ENCODE assay signal across 8 cellular contexts in genomic region chr15:64461577-64462162, GRCh38. TPM values are rescaled to one million over a fixed set of nuclear protein-coding genes. Genes with fewer than 3 reads are reported as not detected.
DNase-seq lines count a peak whose midpoint lies in the region; ATAC-seq and TF ChIP-seq lines count a peak whose summit lies in the region.

No MANE protein-coding gene starts in this region.

- no peak for TF ChIP-seq POLR2A in esophagus squamous epithelium (IDR thresholded peaks at IDR 0.05)
- TF ChIP-seq POLR2A in thyroid gland (IDR thresholded peaks at IDR 0.05): no peak

- H3K9ac ChIP-seq in KMS-11: peak overlapping the region; percentile 69; the same call in 1 of the 2 replicates

- CTCF ChIA-PET in activated CD8-positive, alpha-beta T cell treated with anti-CD3 and anti-CD28 coated beads, Interleukin-2, amount 10 ng/mL, durations not matched to agents 7 days and 5 days (lab: Charles Lee): interaction anchor here (1.1 to 1.6 kb wide), 3 partner anchors 14 to 167 kb away, joined by 3 to 5 read pairs (median 3); no protein-coding TSS in a partner anchor

- H3K9me3 ChIP-seq in esophagus squamous epithelium (no peaks in the 10 kb centered on the region), thyroid gland (no peaks in the 10 kb centered on the region)

- peak overlapping the region; percentile 41 for H3K4me3 ChIP-seq in KMS-11 (IDR thresholded peaks at IDR 0.05; ENCODE audit: insufficient read depth, low read depth, low read length)
- H3K4me3 ChIP-seq in esophagus squamous epithelium: peak overlapping the region; percentile 70 to 97 (median 89)
- H3K4me3 ChIP-seq in thyroid gland (replicated peaks in 1 of 3): peak overlapping the region in 2 of 3 donors; percentile 13 to 82

- H3K9me3 Mint-ChIP-seq in activated CD8-positive, alpha-beta T cell treated with anti-CD3 and anti-CD28 coated beads, Interleukin-2, amount 10 ng/mL, durations not matched to agents 7 days and 5 days (ENCODE audit: insufficient read depth): no peaks in the 10 kb centered on the region
- H3K9me3 Mint-ChIP-seq in natural killer cell: no peaks in the 10 kb centered on the region

- H3K27me3 Mint-ChIP-seq in activated CD8-positive, alpha-beta T cell treated with anti-CD3 and anti-CD28 coated beads, Interleukin-2, amount 10 ng/mL, durations not matched to agents 7 days and 5 days (ENCODE audit: low read depth): no peaks in the 10 kb centered on the region
- no peaks in the 10 kb centered on the region for H3K27me3 Mint-ChIP-seq in natural killer cell (ENCODE audit: low read depth in 2 of 2)

- peaks cover 74% of the 10 kb centered on the region for H3K4me1 ChIP-seq in KMS-11 (ENCODE audit: low read depth, poor library complexity, severe bottlenecking)
- H3K4me1 ChIP-seq in esophagus squamous epithelium: peaks cover 25 to 90% (median 40%) of the 10 kb centered on the region in 3 donors
- H3K4me1 ChIP-seq in thyroid gland: peaks cover 31 to 63% of the 10 kb centered on the region in 2 donors

- H3K27ac ChIP-seq in KMS-11: peak overlapping the region; percentile 75
- H3K27ac ChIP-seq in esophagus squamous epithelium: peak overlapping the region; percentile 90 to 97 (median 94)
- peak overlapping the region; percentile 74 to 89 (median 85) for H3K27ac ChIP-seq in thyroid gland

- peaks cover 24% of the 10 kb centered on the region for H3K36me3 Mint-ChIP-seq in activated CD8-positive, alpha-beta T cell treated with anti-CD3 and anti-CD28 coated beads, Interleukin-2, amount 10 ng/mL, durations not matched to agents 7 days and 5 days (ENCODE audit: low read depth)
- no peaks in the 10 kb centered on the region for H3K36me3 Mint-ChIP-seq in natural killer cell

- peak; percentile 71 for ATAC-seq in activated CD8-positive, alpha-beta T cell treated with anti-CD3 and anti-CD28 coated beads, Interleukin-2, amount 10 ng/mL, durations not matched to agents 7 days and 5 days
- ATAC-seq in natural killer cell (peak; percentile 32 to 42 (median 39)), GM18520 (IDR thresholded peaks at IDR 0.05; ENCODE audit: unreplicated experiment) (no peak), HG02884 (IDR thresholded peaks at IDR 0.05; ENCODE audit: unreplicated experiment) (no peak)

- POLR2A ChIA-PET in activated CD8-positive, alpha-beta T cell treated with anti-CD3 and anti-CD28 coated beads, Interleukin-2, amount 10 ng/mL, durations not matched to agents 7 days and 5 days (lab: Charles Lee): interaction anchor here (1.2 to 3.0 kb wide), 3 partner anchors 31 to 46 kb away, joined by 3 to 22 read pairs (median 6); no protein-coding TSS in a partner anchor

- H3K36me3 ChIP-seq in KMS-11 (ENCODE audit: insufficient read depth): no peaks in the 10 kb centered on the region
- peaks cover 0 to 16% (median 0%) of the 10 kb centered on the region in 3 donors for H3K36me3 ChIP-seq in esophagus squamous epithelium
- no peaks in the 10 kb centered on the region for H3K36me3 ChIP-seq in thyroid gland

- intact Hi-C loops in esophagus squamous epithelium (cut with DNase I) (no loop called here), natural killer cell (cut with micrococcal nuclease) (loop anchor here (2.0 to 10.0 kb wide), 4 partner anchors 31 to 191 kb away; partner anchors contain the start of genes PCLAF and TRIP4), thyroid gland (cut with DNase I) (no loop called here)

- H2AFZ ChIP-seq in KMS-11 (ENCODE audit: low read depth): peak overlapping the region; percentile 7; the same call in 1 of the 2 replicates

- peaks cover 62% of the 10 kb centered on the region for H3K4me1 Mint-ChIP-seq in activated CD8-positive, alpha-beta T cell treated with anti-CD3 and anti-CD28 coated beads, Interleukin-2, amount 10 ng/mL, durations not matched to agents 7 days and 5 days (ENCODE audit: low read depth)
- peaks cover 49 to 54% of the 10 kb centered on the region in 2 donors for H3K4me1 Mint-ChIP-seq in natural killer cell

- peaks cover 55% of the 10 kb centered on the region for H3K79me2 ChIP-seq in KMS-11 (ENCODE audit: insufficient read depth, low read depth)

- H3K4me3 Mint-ChIP-seq in activated CD8-positive, alpha-beta T cell treated with anti-CD3 and anti-CD28 coated beads, Interleukin-2, amount 10 ng/mL, durations not matched to agents 7 days and 5 days: peak overlapping the region; percentile 81
- peak overlapping the region; percentile 88 for H3K4me3 Mint-ChIP-seq in natural killer cell

- WGBS in esophagus squamous epithelium, 2 donors: 5 to 17% methylated on average over 5 to 6 of the region's 7 CpGs
- 4 to 10% methylated on average over 7 of the region's 7 CpGs for WGBS in thyroid gland, 2 donors

- no peaks in the 10 kb centered on the region for H3K27me3 ChIP-seq in KMS-11 (ENCODE audit: insufficient read depth, low read depth)
- H3K27me3 ChIP-seq in esophagus squamous epithelium: no peaks in the 10 kb centered on the region
- no peaks in the 10 kb centered on the region for H3K27me3 ChIP-seq in thyroid gland

- H4K20me1 ChIP-seq in KMS-11 (ENCODE audit: insufficient read depth): no peaks in the 10 kb centered on the region

- peak overlapping the region; percentile 85 for H3K27ac Mint-ChIP-seq in activated CD8-positive, alpha-beta T cell treated with anti-CD3 and anti-CD28 coated beads, Interleukin-2, amount 10 ng/mL, durations not matched to agents 7 days and 5 days
- H3K27ac Mint-ChIP-seq in natural killer cell: peak overlapping the region; percentile 72 to 77

- DNase-seq in DMS79 (lab: John Stamatoyannopoulos, UW) (peak; percentile 25), esophagus squamous epithelium (lab: John Stamatoyannopoulos, UW) (no peak), natural killer cell (no peak), thyroid gland (peak; percentile 20 to 26)
- DNase-seq in activated CD8-positive, alpha-beta T cell treated with anti-CD3 and anti-CD28 coated beads, Interleukin-2, amount 10 ng/mL, durations not matched to agents 7 days and 5 days: peak; percentile 41

- TF ChIP-seq CTCF in KMS-11 (conservative IDR thresholded peaks at IDR 0.05; ENCODE audit: low read depth, low read length): no peak
- TF ChIP-seq CTCF in esophagus squamous epithelium (IDR thresholded peaks at IDR 0.05): no peak
- TF ChIP-seq CTCF in natural killer cell (IDR thresholded peaks at IDR 0.05): no peak
- peak in 1 of 6 experiments; percentile 0 for TF ChIP-seq CTCF in thyroid gland (IDR thresholded peaks at IDR 0.05)

- H3K4me2 ChIP-seq in KMS-11: peak overlapping the region; percentile 88

RNA-seq across cellular contexts. Expression of gene ZNF609, which starts 1.3 kb away (rescaled TPM):
- total RNA-seq in activated CD8-positive, alpha-beta T cell treated with anti-CD3 and anti-CD28 coated beads, Interleukin-2, amount 10 ng/mL, durations not matched to agents 7 days and 5 days: 10 to 100 TPM; 39.9 to 40.5 TPM
- total RNA-seq in esophagus squamous epithelium: 10 to 100 TPM; 10.2 to 25.2 (median 13.8) TPM
- 10 to 100 TPM; 40.3 to 59.7 (median 55.3) TPM for total RNA-seq in natural killer cell
- 10 to 100 TPM; 25.2 to 45.5 (median 32.6) TPM for total RNA-seq in thyroid gland

Comparison
In these comparisons a context has a peak if more than half of its experiments do, and no peak if none do; other contexts are left out.
1. DNase-seq: peak in DMS79 (single experiment), activated CD8-positive, alpha-beta T cell treated with anti-CD3 and anti-CD28 coated beads, Interleukin-2, amount 10 ng/mL, durations not matched to agents 7 days and 5 days (single experiment) and thyroid gland (2 of 2); none in esophagus squamous epithelium (single experiment) and natural killer cell (single experiment).
2. ATAC-seq: peak in activated CD8-positive, alpha-beta T cell treated with anti-CD3 and anti-CD28 coated beads, Interleukin-2, amount 10 ng/mL, durations not matched to agents 7 days and 5 days (single experiment) and natural killer cell (3 of 3); none in GM18520 (single experiment) and HG02884 (single experiment).
3. Peak in every context shown above with its lines, with median percentiles within 50 percentile points of each other: H3K27ac ChIP-seq and H3K4me3 ChIP-seq.